Comparison of ENCODE assay signal across 12 cellular contexts in genomic region chr11:76838422-76839068, GRCh38. TPM values are rescaled to one million over a fixed set of nuclear protein-coding genes. Genes with fewer than 3 reads are reported as not detected.
DNase-seq lines count a peak whose midpoint lies in the region; ATAC-seq and TF ChIP-seq lines count a peak whose summit lies in the region.
"Had no signal": no experiment of that assay in that cellular context is flagged by ENCODE, and none has a peak within 500 bp of the region (broad histone marks: within the 10 kb centered on the region; RNA-seq: fewer than 3 reads in every experiment).

No MANE protein-coding gene starts in this region.

- no peak overlapping the region for H3K18ac ChIP-seq in H9 (ENCODE audit: insufficient read length, low read depth, low read length)

- no peak overlapping the region for H2BK12ac ChIP-seq in H9 (ENCODE audit: insufficient read length, low read depth, low read length)

- TF ChIP-seq CTCF in H9 (conservative IDR thresholded peaks at IDR 0.05) (peak; percentile 74), fibroblast of the aortic adventitia (IDR thresholded peaks at IDR 0.05; ENCODE audit: insufficient read depth, low read length) (peak; percentile 54), progenitor cell of endocrine pancreas (IDR thresholded peaks at IDR 0.05; ENCODE audit: unreplicated experiment) (peak; percentile 38)

- no peaks in the 10 kb centered on the region for H3K36me3 ChIP-seq in naive thymus-derived CD4-positive, alpha-beta T cell (ENCODE audit: control insufficient read depth in 2 of 3, insufficient read depth in 3 of 3, low read length in 3 of 3)

- no peak overlapping the region for H3K23ac ChIP-seq in H9 (ENCODE audit: insufficient read length, low read depth, low read length)

- no peak overlapping the region for H2AK5ac ChIP-seq in H9 (ENCODE audit: insufficient read length, low read length)

- peak overlapping the region in 1 of 3 experiments; percentile 63; a peak in 1 of 7 replicates for H3K27ac Mint-ChIP-seq in H9
- no peak overlapping the region for H3K27ac Mint-ChIP-seq in progenitor cell of endocrine pancreas
- H3K27ac Mint-ChIP-seq in naive thymus-derived CD4-positive, alpha-beta T cell = no peak overlapping the region
- H3K27ac Mint-ChIP-seq: activated CD8-positive, alpha-beta T cell treated with anti-CD3 and anti-CD28 coated beads for 36 hours; stimulated activated naive CD8-positive, alpha-beta T cell treated with anti-CD3 and anti-CD28 coated beads, Interleukin-15, amount 100 ng/mL, for 72 hours had no signal

- peak; percentile 86 for DNase-seq in H9
- DNase-seq in SK-MEL-5 (ENCODE audit: low read depth, low spot score) = peak; percentile 54
- peak; percentile 38 for DNase-seq in fibroblast of the aortic adventitia (ENCODE audit: low read depth)
- DNase-seq in progenitor cell of endocrine pancreas (ENCODE audit: low spot score, unreplicated experiment) = no peak
- DNase-seq in medulla oblongata (ENCODE audit: extremely low spot score) = no peak
- no peak for DNase-seq in naive thymus-derived CD4-positive, alpha-beta T cell
- DNase-seq: activated CD8-positive, alpha-beta T cell treated with anti-CD3 and anti-CD28 coated beads for 36 hours; GOT3; stimulated activated naive CD8-positive, alpha-beta T cell treated with anti-CD3 and anti-CD28 coated beads, Interleukin-15, amount 100 ng/mL, for 72 hours had no signal

- H3K4ac ChIP-seq in H9 (ENCODE audit: low read depth, low read length) = no peak overlapping the region

- no peak overlapping the region for H2BK5ac ChIP-seq in H9 (ENCODE audit: insufficient read length, low read length)

- WGBS in H9 (ENCODE audit: extremely low coverage, insufficient read length, low lambda C conversion rate) = no CpG with 5 or more reads among the region's 7 CpGs

- no peak overlapping the region for H3K9ac ChIP-seq in H9 (ENCODE audit: extremely low read depth, insufficient read length, low read length)

- H3K36me3 Mint-ChIP-seq in H9 (ENCODE audit: insufficient read depth in 1 of 3, low read depth in 3 of 3) = peaks cover 0 to 3% (median 0%) of the 10 kb centered on the region in 3 experiments; a peak in 2 of 7 replicates
- H3K36me3 Mint-ChIP-seq in progenitor cell of endocrine pancreas (ENCODE audit: insufficient read depth) = no peaks in the 10 kb centered on the region
- no peaks in the 10 kb centered on the region for H3K36me3 Mint-ChIP-seq in naive thymus-derived CD4-positive, alpha-beta T cell

- H4K8ac ChIP-seq in H9 (replicated peaks; ENCODE audit: insufficient read length, low read depth, low read length) = no peak overlapping the region

- H3K4me1 ChIP-seq in H9 (ENCODE audit: insufficient read depth, low read length) = no peaks in the 10 kb centered on the region
- no peaks in the 10 kb centered on the region for H3K4me1 ChIP-seq in naive thymus-derived CD4-positive, alpha-beta T cell (ENCODE audit: control insufficient read depth in 2 of 2, insufficient read depth in 2 of 2, low read length in 2 of 2)

- H3K4me1 Mint-ChIP-seq in H9 = peaks cover 18 to 24% of the 10 kb centered on the region in 2 experiments
- peaks cover 11% of the 10 kb centered on the region for H3K4me1 Mint-ChIP-seq in progenitor cell of endocrine pancreas (ENCODE audit: low read depth)
- H3K4me1 Mint-ChIP-seq in naive thymus-derived CD4-positive, alpha-beta T cell = no peaks in the 10 kb centered on the region
- H3K4me1 Mint-ChIP-seq: stimulated activated naive CD8-positive, alpha-beta T cell treated with anti-CD3 and anti-CD28 coated beads, Interleukin-15, amount 100 ng/mL, for 72 hours had no signal

- no peaks in the 10 kb centered on the region for H3K79me2 ChIP-seq in H9 (ENCODE audit: insufficient read depth, low read length)

- H3K14ac ChIP-seq in H9 (ENCODE audit: insufficient read depth, low read length) = no peak overlapping the region

- intact Hi-C loops in naive thymus-derived CD4-positive, alpha-beta T cell (cut with micrococcal nuclease) = no loop called here

- ATAC-seq in HG02623 (IDR thresholded peaks at IDR 0.05; ENCODE audit: unreplicated experiment) (no peak), HG03457 (IDR thresholded peaks at IDR 0.05; ENCODE audit: unreplicated experiment) (no peak)
- no peak for ATAC-seq in naive thymus-derived CD4-positive, alpha-beta T cell
- ATAC-seq: activated CD8-positive, alpha-beta T cell treated with anti-CD3 and anti-CD28 coated beads for 36 hours; stimulated activated naive CD8-positive, alpha-beta T cell treated with anti-CD3 and anti-CD28 coated beads, Interleukin-15, amount 100 ng/mL, for 72 hours had no signal

- no peaks in the 10 kb centered on the region for H3K27me3 ChIP-seq in H9 (ENCODE audit: insufficient read depth, low read length)
- H3K27me3 ChIP-seq in naive thymus-derived CD4-positive, alpha-beta T cell (ENCODE audit: control insufficient read depth in 2 of 2, insufficient read depth in 2 of 2, low read length in 2 of 2) = no peaks in the 10 kb centered on the region

- no peak overlapping the region for H4K91ac ChIP-seq in H9 (ENCODE audit: insufficient read length, low read depth, low read length)

- H4K20me1 ChIP-seq in H9 (ENCODE audit: control insufficient read depth, insufficient read depth, insufficient read length) = no peaks in the 10 kb centered on the region

- no peak overlapping the region for H3K27ac ChIP-seq in H9 (ENCODE audit: insufficient read length, low read depth, low read length)
- no peak overlapping the region for H3K27ac ChIP-seq in naive thymus-derived CD4-positive, alpha-beta T cell (ENCODE audit: low read depth, low read length)

- no peak overlapping the region for H3K4me3 Mint-ChIP-seq in H9
- H3K4me3 Mint-ChIP-seq in progenitor cell of endocrine pancreas (ENCODE audit: low read depth) = no peak overlapping the region
- H3K4me3 Mint-ChIP-seq in naive thymus-derived CD4-positive, alpha-beta T cell = no peak overlapping the region
- H3K4me3 Mint-ChIP-seq: activated CD8-positive, alpha-beta T cell treated with anti-CD3 and anti-CD28 coated beads for 36 hours; stimulated activated naive CD8-positive, alpha-beta T cell treated with anti-CD3 and anti-CD28 coated beads, Interleukin-15, amount 100 ng/mL, for 72 hours had no signal

- POLR2A ChIA-PET in naive thymus-derived CD4-positive, alpha-beta T cell (lab: Charles Lee) = no interaction called here

- H2BK20ac ChIP-seq in H9 (ENCODE audit: low read depth, low read length, poor library complexity, severe bottlenecking) = no peak overlapping the region

- no peak overlapping the region for H2BK15ac ChIP-seq in H9 (ENCODE audit: low read depth, low read length)

- in situ Hi-C loops in SK-MEL-5 (cut with HindIII; ENCODE audit: low pct_unique_long_range_greater_than_20kb, low sequenced_read_pairs) = no loop called here

- no peak overlapping the region for H4K5ac ChIP-seq in H9 (ENCODE audit: insufficient read length, low read depth, low read length)

- H3K23me2 ChIP-seq in H9 (ENCODE audit: insufficient read length, low read depth, low read length, poor library complexity, severe bottlenecking) = no peaks in the 10 kb centered on the region

- no peak overlapping the region for H3T11ph ChIP-seq in H9 (ENCODE audit: low read length)

- no peak overlapping the region for H3K4me2 ChIP-seq in H9 (ENCODE audit: insufficient read depth, insufficient read length, low read length)

- H3K79me1 ChIP-seq in H9 (ENCODE audit: insufficient read depth, low read depth, low read length, poor library complexity, severe bottlenecking) = no peaks in the 10 kb centered on the region

- H3K9me3 Mint-ChIP-seq in H9 = peaks cover 0 to 2% of the 10 kb centered on the region in 2 experiments; a peak in 2 of 5 replicates
- H3K9me3 Mint-ChIP-seq in progenitor cell of endocrine pancreas (ENCODE audit: low read depth) = no peaks in the 10 kb centered on the region
- H3K9me3 Mint-ChIP-seq in naive thymus-derived CD4-positive, alpha-beta T cell = peaks cover 0 to 1% (median 0%) of the 10 kb centered on the region in 11 donors
- H3K9me3 Mint-ChIP-seq: activated CD8-positive, alpha-beta T cell treated with anti-CD3 and anti-CD28 coated beads for 36 hours; stimulated activated naive CD8-positive, alpha-beta T cell treated with anti-CD3 and anti-CD28 coated beads, Interleukin-15, amount 100 ng/mL, for 72 hours had no signal

- H3K27me3 Mint-ChIP-seq in H9 (ENCODE audit: low read depth) (peaks cover 6% of the 10 kb centered on the region), progenitor cell of endocrine pancreas (peaks cover 7% of the 10 kb centered on the region)
- peaks cover 17 to 35% (median 33%) of the 10 kb centered on the region in 5 donors for H3K27me3 Mint-ChIP-seq in naive thymus-derived CD4-positive, alpha-beta T cell

- CTCF ChIA-PET in naive thymus-derived CD4-positive, alpha-beta T cell (lab: Charles Lee) = interaction anchor here (0.6 kb wide), 1 partner anchor 63 kb away, joined by 3 read pairs; no protein-coding TSS in a partner anchor

- no peak overlapping the region for H3K4me3 ChIP-seq in fibroblast of the aortic adventitia (ENCODE audit: low read depth, low read length)
- H3K4me3 ChIP-seq in naive thymus-derived CD4-positive, alpha-beta T cell (ENCODE audit: low read length) = no peak overlapping the region
- H3K4me3 ChIP-seq: skin epidermis had no signal

- no peak overlapping the region for H2AFZ ChIP-seq in H9 (ENCODE audit: low read length)

- H3K56ac ChIP-seq in H9 (ENCODE audit: insufficient read length, low read depth, low read length) = no peak overlapping the region

- no peak overlapping the region for H2BK120ac ChIP-seq in H9 (ENCODE audit: low read depth, low read length, poor library complexity, severe bottlenecking)

- no peaks in the 10 kb centered on the region for H3K9me3 ChIP-seq in H9 (ENCODE audit: control insufficient read depth, low read depth, low read length)
- no peaks in the 10 kb centered on the region for H3K9me3 ChIP-seq in naive thymus-derived CD4-positive, alpha-beta T cell (ENCODE audit: control insufficient read depth in 2 of 3, low read length in 3 of 3)

RNA-seq across cellular contexts. Expression of gene ACER3, which starts 22.2 kb away (rescaled TPM):
- 14.7 and 17.2 TPM in 2 replicates for total RNA-seq in H9 (2021)
- total RNA-seq in SK-MEL-5 (2014; rRNA removed; shearing (Covaris generic)) = 8.2 and 11.0 TPM in 2 replicates
- polyA plus RNA-seq in SK-MEL-5 (2015; cell fraction: cytosol; rRNA removed) = 5.8 and 13.2 TPM in 2 replicates
- polyA plus RNA-seq in SK-MEL-5 (2015; cell fraction: nucleus; rRNA removed) = 5.7 and 14.6 TPM in 2 replicates
- total RNA-seq in fibroblast of the aortic adventitia (ENCODE audit: low replicate concordance) = 5.3 and 15.3 TPM in 2 replicates
- total RNA-seq in progenitor cell of endocrine pancreas = 14.7 and 22.3 TPM in 2 replicates
- 10 to 100 TPM in 2 of 5 experiments, 1 to 10 TPM in 3; 4.7 to 15.2 (median 9.0) TPM for total RNA-seq in naive thymus-derived CD4-positive, alpha-beta T cell
- polyA plus RNA-seq in naive thymus-derived CD4-positive, alpha-beta T cell = 1 to 10 TPM; 6.0 to 9.7 TPM

RNA-seq across cellular contexts. Expression of gene TSKU, which starts 55.4 kb away (rescaled TPM):
- total RNA-seq in H9 (2021) (25.4 and 27.4 TPM in 2 replicates), fibroblast of the aortic adventitia (ENCODE audit: low replicate concordance) (5.6 and 24.6 TPM in 2 replicates), progenitor cell of endocrine pancreas (27.1 and 29.8 TPM in 2 replicates)
- total RNA-seq in SK-MEL-5 (2014; rRNA removed; shearing (Covaris generic)) = 22.2 and 23.5 TPM in 2 replicates
- 28.4 and 33.1 TPM in 2 replicates for polyA plus RNA-seq in SK-MEL-5 (2015; cell fraction: cytosol; rRNA removed)
- polyA plus RNA-seq in SK-MEL-5 (2015; cell fraction: nucleus; rRNA removed) = 4.3 and 9.1 TPM in 2 replicates
- total RNA-seq in naive thymus-derived CD4-positive, alpha-beta T cell = 1 to 10 TPM in 1 of 5 experiments, under 1 TPM in 1, not detected in 3; 0.13 to 1.5 TPM
- not detected for polyA plus RNA-seq in naive thymus-derived CD4-positive, alpha-beta T cell

Comparison
In these comparisons a context has a peak if more than half of its experiments do, and no peak if none do; other contexts are left out.
1. DNase-seq: peak in H9 (single experiment), SK-MEL-5 (single experiment) and fibroblast of the aortic adventitia (single experiment); none in progenitor cell of endocrine pancreas (single experiment), medulla oblongata (single experiment) and naive thymus-derived CD4-positive, alpha-beta T cell (0 of 9).
2. Peak in every context shown above with its lines, with median percentiles within 50 percentile points of each other: CTCF ChIP-seq.